ENCODE assay signal across 1 cellular context in the genomic region with DNA sequence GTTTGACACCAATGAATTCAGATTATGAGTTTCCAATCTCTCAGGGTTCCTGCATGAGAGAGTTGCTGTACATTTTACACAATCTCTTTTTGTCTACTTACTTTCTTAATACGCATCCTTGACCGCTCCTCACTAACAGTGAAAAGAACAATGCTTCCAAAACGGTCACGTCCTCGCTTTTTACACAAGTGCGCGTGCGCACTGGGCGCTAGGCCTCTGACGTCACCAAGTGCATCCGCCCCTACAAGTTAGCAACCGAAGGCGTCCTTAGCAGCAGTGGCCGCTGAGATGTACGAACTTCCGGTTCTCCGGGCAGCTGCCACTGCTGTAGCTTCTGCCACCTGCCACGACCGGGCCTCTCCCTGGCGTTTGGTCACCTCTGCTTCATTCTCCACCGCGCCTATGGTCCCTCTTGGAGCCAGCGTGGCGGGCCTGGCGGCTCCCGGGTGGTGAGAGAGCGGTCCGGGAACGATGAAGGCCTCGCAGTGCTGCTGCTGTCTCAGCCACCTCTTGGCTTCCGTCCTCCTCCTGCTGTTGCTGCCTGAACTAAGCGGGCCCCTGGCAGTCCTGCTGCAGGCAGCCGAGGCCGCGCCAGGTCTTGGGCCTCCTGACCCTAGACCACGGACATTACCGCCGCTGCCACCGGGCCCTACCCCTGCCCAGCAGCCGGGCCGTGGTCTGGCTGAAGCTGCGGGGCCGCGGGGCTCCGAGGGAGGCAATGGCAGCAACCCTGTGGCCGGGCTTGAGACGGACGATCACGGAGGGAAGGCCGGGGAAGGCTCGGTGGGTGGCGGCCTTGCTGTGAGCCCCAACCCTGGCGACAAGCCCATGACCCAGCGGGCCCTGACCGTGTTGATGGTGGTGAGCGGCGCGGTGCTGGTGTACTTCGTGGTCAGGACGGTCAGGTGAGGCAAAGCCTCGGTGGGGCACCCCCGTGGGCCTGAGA.
TF ChIP-seq lines count a peak whose summit lies in the region.

Gene FAM174A (plus strand): TSS at position 315 of the 946 bp plus-strand sequence. CDS start 157 bp downstream, at position 472.

TF ChIP-seq in HepG2, 621 proteins besides CTCF, POLR2A, EP300 and RAD21 (continued from another document and continues in another):
- TF ChIP-seq, protein P1, sequence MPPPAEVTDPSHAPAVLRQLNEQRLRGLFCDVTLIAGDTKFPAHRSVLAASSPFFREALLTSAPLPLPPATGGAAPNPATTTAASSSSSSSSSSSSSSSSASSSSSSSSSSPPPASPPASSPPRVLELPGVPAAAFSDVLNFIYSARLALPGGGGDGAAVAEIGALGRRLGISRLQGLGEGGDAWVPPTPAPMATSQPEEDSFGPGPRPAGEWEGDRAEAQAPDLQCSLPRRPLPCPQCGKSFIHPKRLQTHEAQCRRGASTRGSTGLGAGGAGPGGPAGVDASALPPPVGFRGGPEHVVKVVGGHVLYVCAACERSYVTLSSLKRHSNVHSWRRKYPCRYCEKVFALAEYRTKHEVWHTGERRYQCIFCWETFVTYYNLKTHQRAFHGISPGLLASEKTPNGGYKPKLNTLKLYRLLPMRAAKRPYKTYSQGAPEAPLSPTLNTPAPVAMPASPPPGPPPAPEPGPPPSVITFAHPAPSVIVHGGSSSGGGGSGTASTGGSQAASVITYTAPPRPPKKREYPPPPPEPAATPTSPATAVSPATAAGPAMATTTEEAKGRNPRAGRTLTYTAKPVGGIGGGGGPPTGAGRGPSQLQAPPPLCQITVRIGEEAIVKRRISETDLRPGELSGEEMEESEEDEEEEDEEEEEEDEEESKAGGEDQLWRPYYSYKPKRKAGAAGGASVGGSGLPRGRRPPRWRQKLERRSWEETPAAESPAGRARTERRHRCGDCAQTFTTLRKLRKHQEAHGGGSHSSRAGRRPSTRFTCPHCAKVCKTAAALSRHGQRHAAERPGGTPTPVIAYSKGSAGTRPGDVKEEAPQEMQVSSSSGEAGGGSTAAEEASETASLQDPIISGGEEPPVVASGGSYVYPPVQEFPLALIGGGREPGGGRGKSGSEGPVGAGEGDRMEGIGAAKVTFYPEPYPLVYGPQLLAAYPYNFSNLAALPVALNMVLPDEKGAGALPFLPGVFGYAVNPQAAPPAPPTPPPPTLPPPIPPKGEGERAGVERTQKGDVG (CRISPR knock-in tag; IDR thresholded peaks at IDR 0.05; ENCODE audit: borderline replicate concordance): peak; percentile 56; the same call in 1 of the 2 replicates
- TF ChIP-seq ESRRA (CRISPR knock-in tag; IDR thresholded peaks at IDR 0.05; ENCODE audit: low read depth) (0 out of 2 replicates have a peak, but pooled peaks have one; percentile 25), ZNF879 (CRISPR knock-in tag; IDR thresholded peaks at IDR 0.05) (peak; percentile 62; the same call in 1 of the 2 replicates), SRF (IDR thresholded peaks at IDR 0.05; ENCODE audit: low read depth, low read length) (no peak), SP4 (CRISPR knock-in tag; IDR thresholded peaks at IDR 0.05) (peak; percentile 30; the same call in 1 of the 2 replicates), SOX13 (IDR thresholded peaks at IDR 0.05) (no peak), SOX13 (CRISPR knock-in tag; conservative IDR thresholded peaks at IDR 0.05 in 1 of 2, IDR thresholded peaks at IDR 0.05 in 1 of 2) (peak in 1 of 2 experiments; percentile 75; a peak in 2 of 4 replicates), ZNF768 (CRISPR knock-in tag; IDR thresholded peaks at IDR 0.05) (peak; percentile 68; the same call in 1 of the 2 replicates), TEAD3 (CRISPR knock-in tag; optimal IDR thresholded peaks at IDR 0.05; ENCODE audit: borderline replicate concordance) (peak; percentile 2), HDAC2 (CRISPR knock-in tag; IDR thresholded peaks at IDR 0.05) (peak; percentile 66; the same call in 1 of the 2 replicates), ZNF878 (CRISPR knock-in tag; IDR thresholded peaks at IDR 0.05) (0 out of 2 replicates have a peak, but pooled peaks have one; percentile 44), KMT2A (CRISPR knock-in tag; IDR thresholded peaks at IDR 0.05) (peak; percentile 80), POGK (CRISPR knock-in tag; conservative IDR thresholded peaks at IDR 0.05) (peak; percentile 79; the same call in 1 of the 2 replicates), ZSCAN5A (CRISPR knock-in tag; IDR thresholded peaks at IDR 0.05; ENCODE audit: borderline replicate concordance) (0 out of 2 replicates have a peak, but pooled peaks have one; percentile 16), ZNF329 (CRISPR knock-in tag; IDR thresholded peaks at IDR 0.05; ENCODE audit: low read depth) (0 out of 2 replicates have a peak, but pooled peaks have one; percentile 16), ZNF414 (CRISPR knock-in tag; IDR thresholded peaks at IDR 0.05) (peak; percentile 55; the same call in 1 of the 2 replicates), DPF2 (CRISPR knock-in tag; IDR thresholded peaks at IDR 0.05; ENCODE audit: borderline replicate concordance, low read depth) (no peak), KDM5B (CRISPR knock-in tag; IDR thresholded peaks at IDR 0.05; ENCODE audit: borderline replicate concordance) (peak; percentile 83; the same call in 1 of the 2 replicates), ZNF343 (CRISPR knock-in tag; IDR thresholded peaks at IDR 0.05) (peak; percentile 85; the same call in 1 of the 2 replicates), BORCS8-MEF2B (CRISPR knock-in tag; IDR thresholded peaks at IDR 0.05) (peak; percentile 76; the same call in 1 of the 2 replicates), ATF1 (CRISPR knock-in tag; IDR thresholded peaks at IDR 0.05) (peak; percentile 95), ZMYM4 (CRISPR knock-in tag; IDR thresholded peaks at IDR 0.05) (peak; percentile 85; the same call in 1 of the 2 replicates), ZNF776 (CRISPR knock-in tag; IDR thresholded peaks at IDR 0.05) (no peak), NR2C2 (CRISPR knock-in tag; IDR thresholded peaks at IDR 0.05; ENCODE audit: borderline replicate concordance) (peak; percentile 49; the same call in 1 of the 2 replicates), ZNF619 (CRISPR knock-in tag; IDR thresholded peaks at IDR 0.05) (peak; percentile 66; the same call in 1 of the 2 replicates), POGZ (CRISPR knock-in tag; IDR thresholded peaks at IDR 0.05) (0 out of 2 replicates have a peak, but pooled peaks have one; percentile 11), ZNF749 (CRISPR knock-in tag; IDR thresholded peaks at IDR 0.05; ENCODE audit: borderline replicate concordance) (no peak; the same call in 1 of the 2 replicates), ATF7-NPFF (CRISPR knock-in tag; IDR thresholded peaks at IDR 0.05; ENCODE audit: low read depth) (peak; percentile 36; the same call in 1 of the 2 replicates), KAT8 (CRISPR knock-in tag; IDR thresholded peaks at IDR 0.05) (peak; percentile 92), ONECUT2 (CRISPR knock-in tag; IDR thresholded peaks at IDR 0.05) (0 out of 2 replicates have a peak, but pooled peaks have one; percentile 7), TBL1XR1 (IDR thresholded peaks at IDR 0.05; ENCODE audit: borderline replicate concordance, low read length, partially characterized antibody) (peak; percentile 25), MEIS1 (CRISPR knock-in tag; IDR thresholded peaks at IDR 0.05; ENCODE audit: borderline replicate concordance) (peak; percentile 55; the same call in 1 of the 2 replicates), ZNF205 (CRISPR knock-in tag; IDR thresholded peaks at IDR 0.05) (peak; percentile 20)
- TF ChIP-seq, protein P2, sequence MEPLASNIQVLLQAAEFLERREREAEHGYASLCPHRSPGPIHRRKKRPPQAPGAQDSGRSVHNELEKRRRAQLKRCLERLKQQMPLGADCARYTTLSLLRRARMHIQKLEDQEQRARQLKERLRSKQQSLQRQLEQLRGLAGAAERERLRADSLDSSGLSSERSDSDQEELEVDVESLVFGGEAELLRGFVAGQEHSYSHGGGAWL (CRISPR knock-in tag; IDR thresholded peaks at IDR 0.05): 0 out of 2 replicates have a peak, but pooled peaks have one; percentile 59
- TF ChIP-seq, protein P3, sequence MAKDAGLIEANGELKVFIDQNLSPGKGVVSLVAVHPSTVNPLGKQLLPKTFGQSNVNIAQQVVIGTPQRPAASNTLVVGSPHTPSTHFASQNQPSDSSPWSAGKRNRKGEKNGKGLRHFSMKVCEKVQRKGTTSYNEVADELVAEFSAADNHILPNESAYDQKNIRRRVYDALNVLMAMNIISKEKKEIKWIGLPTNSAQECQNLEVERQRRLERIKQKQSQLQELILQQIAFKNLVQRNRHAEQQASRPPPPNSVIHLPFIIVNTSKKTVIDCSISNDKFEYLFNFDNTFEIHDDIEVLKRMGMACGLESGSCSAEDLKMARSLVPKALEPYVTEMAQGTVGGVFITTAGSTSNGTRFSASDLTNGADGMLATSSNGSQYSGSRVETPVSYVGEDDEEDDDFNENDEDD (CRISPR knock-in tag; IDR thresholded peaks at IDR 0.05; ENCODE audit: borderline replicate concordance): peak; percentile 42; the same call in 1 of the 2 replicates
- TF ChIP-seq, protein P4, sequence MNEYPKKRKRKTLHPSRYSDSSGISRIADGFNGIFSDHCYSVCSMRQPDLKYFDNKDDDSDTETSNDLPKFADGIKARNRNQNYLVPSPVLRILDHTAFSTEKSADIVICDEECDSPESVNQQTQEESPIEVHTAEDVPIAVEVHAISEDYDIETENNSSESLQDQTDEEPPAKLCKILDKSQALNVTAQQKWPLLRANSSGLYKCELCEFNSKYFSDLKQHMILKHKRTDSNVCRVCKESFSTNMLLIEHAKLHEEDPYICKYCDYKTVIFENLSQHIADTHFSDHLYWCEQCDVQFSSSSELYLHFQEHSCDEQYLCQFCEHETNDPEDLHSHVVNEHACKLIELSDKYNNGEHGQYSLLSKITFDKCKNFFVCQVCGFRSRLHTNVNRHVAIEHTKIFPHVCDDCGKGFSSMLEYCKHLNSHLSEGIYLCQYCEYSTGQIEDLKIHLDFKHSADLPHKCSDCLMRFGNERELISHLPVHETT (CRISPR knock-in tag; conservative IDR thresholded peaks at IDR 0.05): 0 out of 2 replicates have a peak, but pooled peaks have one; percentile 17
- TF ChIP-seq, protein P5, sequence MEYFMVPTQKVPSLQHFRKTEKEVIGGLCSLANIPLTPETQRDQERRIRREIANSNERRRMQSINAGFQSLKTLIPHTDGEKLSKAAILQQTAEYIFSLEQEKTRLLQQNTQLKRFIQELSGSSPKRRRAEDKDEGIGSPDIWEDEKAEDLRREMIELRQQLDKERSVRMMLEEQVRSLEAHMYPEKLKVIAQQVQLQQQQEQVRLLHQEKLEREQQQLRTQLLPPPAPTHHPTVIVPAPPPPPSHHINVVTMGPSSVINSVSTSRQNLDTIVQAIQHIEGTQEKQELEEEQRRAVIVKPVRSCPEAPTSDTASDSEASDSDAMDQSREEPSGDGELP (IDR thresholded peaks at IDR 0.05; ENCODE audit: borderline replicate concordance, low read depth): peak; percentile 54; the same call in 1 of the 2 replicates
- TF ChIP-seq, protein P6, sequence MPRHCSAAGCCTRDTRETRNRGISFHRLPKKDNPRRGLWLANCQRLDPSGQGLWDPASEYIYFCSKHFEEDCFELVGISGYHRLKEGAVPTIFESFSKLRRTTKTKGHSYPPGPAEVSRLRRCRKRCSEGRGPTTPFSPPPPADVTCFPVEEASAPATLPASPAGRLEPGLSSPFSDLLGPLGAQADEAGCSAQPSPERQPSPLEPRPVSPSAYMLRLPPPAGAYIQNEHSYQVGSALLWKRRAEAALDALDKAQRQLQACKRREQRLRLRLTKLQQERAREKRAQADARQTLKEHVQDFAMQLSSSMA (CRISPR knock-in tag; IDR thresholded peaks at IDR 0.05): peak; percentile 43; the same call in 1 of the 2 replicates
- TF ChIP-seq, protein P7, sequence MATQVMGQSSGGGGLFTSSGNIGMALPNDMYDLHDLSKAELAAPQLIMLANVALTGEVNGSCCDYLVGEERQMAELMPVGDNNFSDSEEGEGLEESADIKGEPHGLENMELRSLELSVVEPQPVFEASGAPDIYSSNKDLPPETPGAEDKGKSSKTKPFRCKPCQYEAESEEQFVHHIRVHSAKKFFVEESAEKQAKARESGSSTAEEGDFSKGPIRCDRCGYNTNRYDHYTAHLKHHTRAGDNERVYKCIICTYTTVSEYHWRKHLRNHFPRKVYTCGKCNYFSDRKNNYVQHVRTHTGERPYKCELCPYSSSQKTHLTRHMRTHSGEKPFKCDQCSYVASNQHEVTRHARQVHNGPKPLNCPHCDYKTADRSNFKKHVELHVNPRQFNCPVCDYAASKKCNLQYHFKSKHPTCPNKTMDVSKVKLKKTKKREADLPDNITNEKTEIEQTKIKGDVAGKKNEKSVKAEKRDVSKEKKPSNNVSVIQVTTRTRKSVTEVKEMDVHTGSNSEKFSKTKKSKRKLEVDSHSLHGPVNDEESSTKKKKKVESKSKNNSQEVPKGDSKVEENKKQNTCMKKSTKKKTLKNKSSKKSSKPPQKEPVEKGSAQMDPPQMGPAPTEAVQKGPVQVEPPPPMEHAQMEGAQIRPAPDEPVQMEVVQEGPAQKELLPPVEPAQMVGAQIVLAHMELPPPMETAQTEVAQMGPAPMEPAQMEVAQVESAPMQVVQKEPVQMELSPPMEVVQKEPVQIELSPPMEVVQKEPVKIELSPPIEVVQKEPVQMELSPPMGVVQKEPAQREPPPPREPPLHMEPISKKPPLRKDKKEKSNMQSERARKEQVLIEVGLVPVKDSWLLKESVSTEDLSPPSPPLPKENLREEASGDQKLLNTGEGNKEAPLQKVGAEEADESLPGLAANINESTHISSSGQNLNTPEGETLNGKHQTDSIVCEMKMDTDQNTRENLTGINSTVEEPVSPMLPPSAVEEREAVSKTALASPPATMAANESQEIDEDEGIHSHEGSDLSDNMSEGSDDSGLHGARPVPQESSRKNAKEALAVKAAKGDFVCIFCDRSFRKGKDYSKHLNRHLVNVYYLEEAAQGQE (IDR thresholded peaks at IDR 0.05; ENCODE audit: borderline replicate concordance in 1 of 2, low read depth in 1 of 2, low read length in 2 of 2): no peak
